ENCODE assay signal across 8 cellular contexts in genomic region chr13:75326173-75327131, GRCh38.
DNase-seq lines count a peak whose midpoint lies in the region; TF ChIP-seq lines count a peak whose summit lies in the region.

No MANE protein-coding gene starts in this region.

- H3K14ac ChIP-seq in H9 (ENCODE audit: insufficient read depth, low read length) = no peak overlapping the region

- no peak overlapping the region for H3K4me2 ChIP-seq in H9 (ENCODE audit: insufficient read depth, insufficient read length, low read length)
- H3K4me2 ChIP-seq in OCI-LY3 (ENCODE audit: low read length) = peak overlapping the region; percentile 98

- no peak overlapping the region for H3K4ac ChIP-seq in H9 (ENCODE audit: low read depth, low read length)

- H3K79me1 ChIP-seq in H9 (ENCODE audit: insufficient read depth, low read depth, low read length, poor library complexity, severe bottlenecking) = no peaks in the 10 kb centered on the region

- H3K36me3 ChIP-seq in OCI-LY3 (replicated peaks; ENCODE audit: low read depth, low read length) = peaks cover 9% of the 10 kb centered on the region

- no peak overlapping the region for H2BK20ac ChIP-seq in H9 (ENCODE audit: low read depth, low read length, poor library complexity, severe bottlenecking)

- no peaks in the 10 kb centered on the region for H3K23me2 ChIP-seq in H9 (ENCODE audit: insufficient read length, low read depth, low read length, poor library complexity, severe bottlenecking)

- H4K5ac ChIP-seq in H9 (ENCODE audit: insufficient read length, low read depth, low read length) = no peak overlapping the region

- H2BK120ac ChIP-seq in H9 (ENCODE audit: low read depth, low read length, poor library complexity, severe bottlenecking) = no peak overlapping the region

- WGBS in H9 (ENCODE audit: extremely low coverage, insufficient read length, low lambda C conversion rate) = no CpG with 5 or more reads among the region's 21 CpGs

- H2BK15ac ChIP-seq in H9 (ENCODE audit: low read depth, low read length) = no peak overlapping the region

- H3K18ac ChIP-seq in H9 (ENCODE audit: insufficient read length, low read depth, low read length) = no peak overlapping the region

- H4K91ac ChIP-seq in H9 (ENCODE audit: insufficient read length, low read depth, low read length) = no peak overlapping the region

- H2BK5ac ChIP-seq in H9 (ENCODE audit: insufficient read length, low read length) = no peak overlapping the region

- H2BK12ac ChIP-seq in H9 (ENCODE audit: insufficient read length, low read depth, low read length) = no peak overlapping the region

- H3K4me1 Mint-ChIP-seq in H9 = peaks cover 17 to 21% of the 10 kb centered on the region in 2 experiments
- H3K4me1 Mint-ChIP-seq in activated naive CD4-positive, alpha-beta T cell treated with anti-CD3 and anti-CD28 coated beads, Interleukin-2, amount 50 U/mL, for 24 hours = peaks cover 51% of the 10 kb centered on the region

- no peak overlapping the region for H4K8ac ChIP-seq in H9 (replicated peaks; ENCODE audit: insufficient read length, low read depth, low read length)

- H3K56ac ChIP-seq in H9 (ENCODE audit: insufficient read length, low read depth, low read length) = no peak overlapping the region

- H2AK5ac ChIP-seq in H9 (ENCODE audit: insufficient read length, low read length) = no peak overlapping the region

- H3K79me2 ChIP-seq in H9 (ENCODE audit: insufficient read depth, low read length) = no peaks in the 10 kb centered on the region
- no peaks in the 10 kb centered on the region for H3K79me2 ChIP-seq in OCI-LY3 (ENCODE audit: low read length)

- H3K36me3 Mint-ChIP-seq in H9 (ENCODE audit: insufficient read depth in 1 of 3, low read depth in 3 of 3) = peaks cover 0 to 4% (median 0%) of the 10 kb centered on the region in 3 experiments; a peak in 4 of 7 replicates
- peaks cover 4% of the 10 kb centered on the region for H3K36me3 Mint-ChIP-seq in activated naive CD4-positive, alpha-beta T cell treated with anti-CD3 and anti-CD28 coated beads, Interleukin-2, amount 50 U/mL, for 24 hours

- no peaks in the 10 kb centered on the region for H3K27me3 ChIP-seq in H9 (ENCODE audit: insufficient read depth, low read length)
- H3K27me3 ChIP-seq in OCI-LY3 (ENCODE audit: low read depth, low read length) = no peaks in the 10 kb centered on the region

- peak overlapping the region; percentile 53 for H3K4me3 ChIP-seq in GM12864 (ENCODE audit: low read depth, low read length)
- peak overlapping the region; percentile 81 for H3K4me3 ChIP-seq in OCI-LY3 (ENCODE audit: low read length)

- H3K27ac ChIP-seq in H9 (ENCODE audit: insufficient read length, low read depth, low read length) = no peak overlapping the region
- H3K27ac ChIP-seq in OCI-LY3 (ENCODE audit: low read length) = peak overlapping the region; percentile 53

- no peaks in the 10 kb centered on the region for H3K27me3 Mint-ChIP-seq in H9 (ENCODE audit: low read depth)
- H3K27me3 Mint-ChIP-seq in activated naive CD4-positive, alpha-beta T cell treated with anti-CD3 and anti-CD28 coated beads, Interleukin-2, amount 50 U/mL, for 24 hours = no peaks in the 10 kb centered on the region

- H3T11ph ChIP-seq in H9 (ENCODE audit: low read length) = no peak overlapping the region

- H2AFZ ChIP-seq in H9 (ENCODE audit: low read length) = no peak overlapping the region
- H2AFZ ChIP-seq in OCI-LY3 (ENCODE audit: low read depth, low read length) = peak overlapping the region; percentile 95

- H3K4me1 ChIP-seq in H9 (ENCODE audit: insufficient read depth, low read length) (peaks cover 2% of the 10 kb centered on the region; the same call in 1 of the 2 replicates), OCI-LY3 (ENCODE audit: low read length) (peaks cover 39% of the 10 kb centered on the region)

- H3K27ac Mint-ChIP-seq in H9 = peak overlapping the region; percentile 41 to 45 (median 43); a peak in 3 of 7 replicates
- H3K27ac Mint-ChIP-seq in activated naive CD4-positive, alpha-beta T cell treated with anti-CD3 and anti-CD28 coated beads, Interleukin-2, amount 50 U/mL, for 24 hours = peak overlapping the region; percentile 96

- no peak overlapping the region for H3K4me3 Mint-ChIP-seq in H9
- H3K4me3 Mint-ChIP-seq in activated naive CD4-positive, alpha-beta T cell treated with anti-CD3 and anti-CD28 coated beads, Interleukin-2, amount 50 U/mL, for 24 hours = peak overlapping the region; percentile 88

- H3K9ac ChIP-seq in H9 (ENCODE audit: extremely low read depth, insufficient read length, low read length) (no peak overlapping the region), OCI-LY3 (ENCODE audit: low read length) (peak overlapping the region; percentile 75)

- DNase-seq in GM12864 (ENCODE audit: low read depth) (peak; percentile 49), H9 (no peak), lung microvascular endothelial cell (ENCODE audit: low read depth in 2 of 2) (peak; percentile 94 to 97), stromal cell of bone marrow (ENCODE audit: low read depth) (peak; percentile 27), cerebellum (ENCODE audit: low spot score) (no peak), HT-29 (ENCODE audit: low spot score) (no peak)

- TF ChIP-seq CTCF in GM12864 (IDR thresholded peaks at IDR 0.05; ENCODE audit: low read depth, low read length, missing control alignments) (no peak), H9 (conservative IDR thresholded peaks at IDR 0.05) (no peak), OCI-LY3 (IDR thresholded peaks at IDR 0.05; ENCODE audit: low read depth, low read length) (no peak)

- no peaks in the 10 kb centered on the region for H4K20me1 ChIP-seq in H9 (ENCODE audit: control insufficient read depth, insufficient read depth, insufficient read length)
- H4K20me1 ChIP-seq in OCI-LY3 (ENCODE audit: insufficient read depth, low read length) = no peaks in the 10 kb centered on the region

- H3K9me3 Mint-ChIP-seq in H9 = no peaks in the 10 kb centered on the region
- H3K9me3 Mint-ChIP-seq in activated naive CD4-positive, alpha-beta T cell treated with anti-CD3 and anti-CD28 coated beads, Interleukin-2, amount 50 U/mL, for 24 hours = no peaks in the 10 kb centered on the region

- H3K23ac ChIP-seq in H9 (ENCODE audit: insufficient read length, low read depth, low read length) = no peak overlapping the region

- H3K9me3 ChIP-seq in H9 (ENCODE audit: control insufficient read depth, low read depth, low read length) (no peaks in the 10 kb centered on the region), OCI-LY3 (ENCODE audit: insufficient read depth, low read length) (no peaks in the 10 kb centered on the region)

Comparison
In these comparisons a context has a peak if more than half of its experiments do, and no peak if none do; other contexts are left out.
1. DNase-seq: peak in GM12864 (single experiment), lung microvascular endothelial cell (2 of 2) and stromal cell of bone marrow (single experiment); none in H9 (single experiment), cerebellum (single experiment) and HT-29 (single experiment).